Comparison of ENCODE assay signal across 1 cellular context in genomic region chrX:70476934-70477733, GRCh38.
TF ChIP-seq lines count a peak whose summit lies in the region.

No MANE protein-coding gene starts in this region.

TF ChIP-seq in HCT116, 20 proteins besides CTCF, POLR2A, EP300 and RAD21 (continued from another document):
- TF ChIP-seq SP1 (IDR thresholded peaks at IDR 0.05; ENCODE audit: low read depth): peak; percentile 63
- TF ChIP-seq MAX (IDR thresholded peaks at IDR 0.05): no peak
- TF ChIP-seq CEBPB (IDR thresholded peaks at IDR 0.05; ENCODE audit: low read depth): no peak
- no peak for TF ChIP-seq SIN3A (IDR thresholded peaks at IDR 0.05; ENCODE audit: low read depth)
- no peak for TF ChIP-seq EGR1 (IDR thresholded peaks at IDR 0.05; ENCODE audit: low read depth)
- no peak for TF ChIP-seq ZNF274 (IDR thresholded peaks at IDR 0.05; ENCODE audit: low read depth, low read length)
- TF ChIP-seq YY1 (IDR thresholded peaks at IDR 0.05; ENCODE audit: extremely low read depth, insufficient replicate concordance, low read depth, low read length): no peak
- TF ChIP-seq POLR2AphosphoS5 (IDR thresholded peaks at IDR 0.05; ENCODE audit: low read depth, low read length): peak; percentile 43; the same call in 1 of the 2 replicates
- TF ChIP-seq FOSL1 (IDR thresholded peaks at IDR 0.05; ENCODE audit: low read depth): peak; percentile 35; the same call in 1 of the 2 replicates
- TF ChIP-seq ZFX (IDR thresholded peaks at IDR 0.05): no peak
- TF ChIP-seq, protein P1, sequence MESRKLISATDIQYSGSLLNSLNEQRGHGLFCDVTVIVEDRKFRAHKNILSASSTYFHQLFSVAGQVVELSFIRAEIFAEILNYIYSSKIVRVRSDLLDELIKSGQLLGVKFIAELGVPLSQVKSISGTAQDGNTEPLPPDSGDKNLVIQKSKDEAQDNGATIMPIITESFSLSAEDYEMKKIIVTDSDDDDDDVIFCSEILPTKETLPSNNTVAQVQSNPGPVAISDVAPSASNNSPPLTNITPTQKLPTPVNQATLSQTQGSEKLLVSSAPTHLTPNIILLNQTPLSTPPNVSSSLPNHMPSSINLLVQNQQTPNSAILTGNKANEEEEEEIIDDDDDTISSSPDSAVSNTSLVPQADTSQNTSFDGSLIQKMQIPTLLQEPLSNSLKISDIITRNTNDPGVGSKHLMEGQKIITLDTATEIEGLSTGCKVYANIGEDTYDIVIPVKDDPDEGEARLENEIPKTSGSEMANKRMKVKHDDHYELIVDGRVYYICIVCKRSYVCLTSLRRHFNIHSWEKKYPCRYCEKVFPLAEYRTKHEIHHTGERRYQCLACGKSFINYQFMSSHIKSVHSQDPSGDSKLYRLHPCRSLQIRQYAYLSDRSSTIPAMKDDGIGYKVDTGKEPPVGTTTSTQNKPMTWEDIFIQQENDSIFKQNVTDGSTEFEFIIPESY (IDR thresholded peaks at IDR 0.05; ENCODE audit: extremely low read depth, insufficient replicate concordance, low read length): no peak
